1 cellular context compared by ENCODE assay signal in genomic region chr11:118435893-118436624, GRCh38.
TF ChIP-seq lines count a peak whose summit lies in the region.

Gene KMT2A, plus strand, starts transcription at chr11:118436492. Its CDS starts 21 bp downstream, at chr11:118436513.

TF ChIP-seq in GM12878, 131 proteins besides CTCF, POLR2A, EP300 and RAD21 (continued from another document and continues in another):
- TF ChIP-seq CUX1 (IDR thresholded peaks at IDR 0.05; ENCODE audit: insufficient replicate concordance, low read depth, low read length) (no peak), MTA2 (IDR thresholded peaks at IDR 0.05; ENCODE audit: low read depth) (no peak), CHD4 (IDR thresholded peaks at IDR 0.05) (no peak), SPI1 (IDR thresholded peaks at IDR 0.05; ENCODE audit: borderline replicate concordance, insufficient read depth, low read depth, low read length) (no peak), TCF12 (IDR thresholded peaks at IDR 0.05; ENCODE audit: low read depth, low read length) (0 out of 2 replicates have a peak, but pooled peaks have one; percentile 19), MLLT1 (IDR thresholded peaks at IDR 0.05) (peak; percentile 86), CHD2 (IDR thresholded peaks at IDR 0.05; ENCODE audit: borderline replicate concordance, low read depth, low read length) (peak; percentile 40; the same call in 1 of the 2 replicates), FOS (IDR thresholded peaks at IDR 0.05; ENCODE audit: borderline replicate concordance, extremely low read depth, insufficient read length) (peak; percentile 76), ESRRA (IDR thresholded peaks at IDR 0.05; ENCODE audit: low read length) (peak; percentile 89), EZH2 (IDR thresholded peaks at IDR 0.05; ENCODE audit: borderline replicate concordance, control insufficient read depth, low read depth, low read length) (no peak), PAX5 (IDR thresholded peaks at IDR 0.05; ENCODE audit: borderline replicate concordance, low read depth, low read length) (no peak), FOXK2 (IDR thresholded peaks at IDR 0.05) (no peak; the same call in 1 of the 2 replicates), MYB (IDR thresholded peaks at IDR 0.05; ENCODE audit: borderline replicate concordance, low read depth, low read length) (no peak), NR2F1 (conservative IDR thresholded peaks at IDR 0.05) (peak; percentile 75; the same call in 1 of the 2 replicates), JUND (IDR thresholded peaks at IDR 0.05; ENCODE audit: low read depth, low read length) (no peak), TAF1 (IDR thresholded peaks at IDR 0.05; ENCODE audit: borderline replicate concordance, low read depth, low read length) (peak; percentile 62; the same call in 1 of the 2 replicates), PBX3 (IDR thresholded peaks at IDR 0.05; ENCODE audit: insufficient replicate concordance, low read depth, low read length) (no peak), MAX (IDR thresholded peaks at IDR 0.05; ENCODE audit: low read depth, low read length) (no peak), KLF5 (IDR thresholded peaks at IDR 0.05; ENCODE audit: partially characterized antibody) (peak; percentile 68), EGR1 (IDR thresholded peaks at IDR 0.05; ENCODE audit: borderline replicate concordance in 1 of 2, low read depth in 2 of 2, low read length in 2 of 2) (peak in 1 of 2 experiments; percentile 55; a peak in 1 of 3 replicates), ZSCAN29 (IDR thresholded peaks at IDR 0.05) (peak; percentile 75), CHD1 (IDR thresholded peaks at IDR 0.05; ENCODE audit: low read depth, low read length) (no peak), GATAD2B (conservative IDR thresholded peaks at IDR 0.05; ENCODE audit: low read depth) (peak; percentile 87), CBFB (IDR thresholded peaks at IDR 0.05; ENCODE audit: low read depth) (peak; percentile 43; the same call in 1 of the 2 replicates), ETV6 (conservative IDR thresholded peaks at IDR 0.05 in 1 of 2, IDR thresholded peaks at IDR 0.05 in 1 of 2; ENCODE audit: borderline replicate concordance in 1 of 2, low read depth in 1 of 2) (no peak), RELB (IDR thresholded peaks at IDR 0.05; ENCODE audit: low read depth) (peak; percentile 74), ASH2L (IDR thresholded peaks at IDR 0.05; ENCODE audit: borderline replicate concordance, low read depth) (no peak; the same call in 1 of the 2 replicates), DPF2 (IDR thresholded peaks at IDR 0.05) (peak; percentile 81; the same call in 1 of the 2 replicates), NFIC (IDR thresholded peaks at IDR 0.05; ENCODE audit: low read depth, low read length) (no peak; the same call in 1 of the 2 replicates), ZNF687 (IDR thresholded peaks at IDR 0.05) (peak; percentile 44; the same call in 1 of the 2 replicates), ZNF592 (IDR thresholded peaks at IDR 0.05) (no peak), ZBTB33 (IDR thresholded peaks at IDR 0.05) (no peak), KAT2A (conservative IDR thresholded peaks at IDR 0.05; ENCODE audit: control insufficient read depth, low read depth, low read length) (no peak), CBX3 (IDR thresholded peaks at IDR 0.05; ENCODE audit: borderline replicate concordance, low read depth) (no peak), POLR2AphosphoS5 (IDR thresholded peaks at IDR 0.05; ENCODE audit: low read length) (no peak; the same call in 1 of the 2 replicates), ZBED1 (IDR thresholded peaks at IDR 0.05; ENCODE audit: borderline replicate concordance) (no peak), BHLHE40 (IDR thresholded peaks at IDR 0.05; ENCODE audit: borderline replicate concordance in 1 of 2, low read depth in 2 of 2, low read length in 1 of 2) (peak; percentile 77 to 85)
